10 cellular contexts compared by ENCODE assay signal in genomic region chr2:109173311-109174171, GRCh38. TPM values are rescaled to one million over a fixed set of nuclear protein-coding genes. Genes with fewer than 3 reads are reported as not detected.
DNase-seq lines count a peak whose midpoint lies in the region; ATAC-seq and TF ChIP-seq lines count a peak whose summit lies in the region.
"Had no signal": no experiment of that assay in that cellular context is flagged by ENCODE, and none has a peak within 500 bp of the region (broad histone marks: within the 10 kb centered on the region; RNA-seq: fewer than 3 reads in every experiment).

No MANE protein-coding gene starts in this region.

- H3K27me3 Mint-ChIP-seq in activated CD8-positive, alpha-beta memory T cell treated with anti-CD3 and anti-CD28 coated beads, Interleukin-2, amount 10 ng/mL, durations not matched to agents 7 days and 5 days = peaks cover 40% of the 10 kb centered on the region

- H3K27me3 ChIP-seq in duodenal mucosa (ENCODE audit: control insufficient read depth in 1 of 2, insufficient read depth in 2 of 2, low read length in 2 of 2) (no peaks in the 10 kb centered on the region), muscle layer of colon (ENCODE audit: control insufficient read depth in 1 of 2, insufficient read depth in 2 of 2, low read length in 2 of 2) (no peaks in the 10 kb centered on the region)

- H3K4me1 ChIP-seq in duodenal mucosa (ENCODE audit: control insufficient read depth in 1 of 2, insufficient read depth in 2 of 2, low read length in 2 of 2) (peaks cover 0 to 15% of the 10 kb centered on the region in 2 donors), muscle layer of colon (ENCODE audit: insufficient read depth, low read length) (peaks cover 51% of the 10 kb centered on the region)

- no peak overlapping the region for H3K27ac Mint-ChIP-seq in activated CD8-positive, alpha-beta memory T cell treated with anti-CD3 and anti-CD28 coated beads, Interleukin-2, amount 10 ng/mL, durations not matched to agents 7 days and 5 days

- H3K9ac ChIP-seq in duodenal mucosa (ENCODE audit: low read depth in 1 of 2, low read length in 2 of 2) = no peak overlapping the region
- H3K9ac ChIP-seq in muscle layer of colon (ENCODE audit: low read length) = peak overlapping the region; percentile 12

- POLR2A ChIA-PET in AG04449 (lab: Yijun Ruan, JAX) = interaction anchor here (0.9 kb wide), 1 partner anchor 48 kb away, joined by 3 read pairs; no protein-coding TSS in a partner anchor

- peaks cover 2% of the 10 kb centered on the region for H3K4me1 Mint-ChIP-seq in activated CD8-positive, alpha-beta memory T cell treated with anti-CD3 and anti-CD28 coated beads, Interleukin-2, amount 10 ng/mL, durations not matched to agents 7 days and 5 days

- no peak overlapping the region for H3K4me3 Mint-ChIP-seq in activated CD8-positive, alpha-beta memory T cell treated with anti-CD3 and anti-CD28 coated beads, Interleukin-2, amount 10 ng/mL, durations not matched to agents 7 days and 5 days

- H3K36me3 ChIP-seq in duodenal mucosa (ENCODE audit: control insufficient read depth in 1 of 2, insufficient read depth in 2 of 2, low read length in 2 of 2) = no peaks in the 10 kb centered on the region
- no peaks in the 10 kb centered on the region for H3K36me3 ChIP-seq in muscle layer of colon (ENCODE audit: insufficient read depth, low read length)

- CTCF ChIA-PET in AG04449 (lab: Yijun Ruan, JAX) = no interaction called here
- CTCF ChIA-PET in activated CD8-positive, alpha-beta memory T cell treated with anti-CD3 and anti-CD28 coated beads, Interleukin-2, amount 10 ng/mL, durations not matched to agents 7 days and 5 days (lab: Charles Lee) = no interaction called here

- peak overlapping the region; percentile 13; the same call in 1 of the 2 replicates for H3K4me3 ChIP-seq in AG04449 (ENCODE audit: low read depth, low read length)
- H3K4me3 ChIP-seq in duodenal mucosa (ENCODE audit: low read depth in 1 of 2, low read length in 2 of 2) = no peak overlapping the region
- H3K4me3 ChIP-seq in muscle layer of colon (ENCODE audit: low read depth in 1 of 2, low read length in 2 of 2) = peak overlapping the region in 1 of 2 donors; percentile 39
- H3K4me3 ChIP-seq: SK-N-MC had no signal

- H3K9me3 Mint-ChIP-seq in activated CD8-positive, alpha-beta memory T cell treated with anti-CD3 and anti-CD28 coated beads, Interleukin-2, amount 10 ng/mL, durations not matched to agents 7 days and 5 days (ENCODE audit: low read depth) = no peaks in the 10 kb centered on the region

- peaks cover 0 to 4% of the 10 kb centered on the region in 2 donors for H3K9me3 ChIP-seq in duodenal mucosa (ENCODE audit: control insufficient read depth in 1 of 2, low read length in 2 of 2)
- H3K9me3 ChIP-seq in muscle layer of colon (ENCODE audit: low read length) = no peaks in the 10 kb centered on the region

- DNase-seq in AG04449 (ENCODE audit: low read depth, low spot score) (peak; percentile 79), NCI-H1092 treated with DMSO at 0.1 percent for 48 hours (lab: John Stamatoyannopoulos, UW) (peak; percentile 15), middle frontal gyrus (ENCODE audit: extremely low spot score, low spot score) (no peak)
- DNase-seq in activated CD8-positive, alpha-beta memory T cell treated with anti-CD3 and anti-CD28 coated beads, Interleukin-2, amount 10 ng/mL, durations not matched to agents 7 days and 5 days = no peak
- DNase-seq: effector CD4-positive, alpha-beta T cell had no signal

- TF ChIP-seq CTCF in AG04449 (IDR thresholded peaks at IDR 0.05; ENCODE audit: insufficient read depth, low read length, missing control alignments) = peak; percentile 5

- H3K27ac ChIP-seq in duodenal mucosa (ENCODE audit: low read depth, low read length) (peak overlapping the region; percentile 20), muscle layer of colon (ENCODE audit: low read depth, low read length) (peak overlapping the region; percentile 62)
- H3K27ac ChIP-seq: SK-N-MC had no signal

- no peaks in the 10 kb centered on the region for H3K36me3 Mint-ChIP-seq in activated CD8-positive, alpha-beta memory T cell treated with anti-CD3 and anti-CD28 coated beads, Interleukin-2, amount 10 ng/mL, durations not matched to agents 7 days and 5 days

- ATAC-seq in HG03521 (IDR thresholded peaks at IDR 0.05; ENCODE audit: unreplicated experiment) (no peak), HG02981 (IDR thresholded peaks at IDR 0.05; ENCODE audit: unreplicated experiment) (no peak)
- ATAC-seq in activated CD8-positive, alpha-beta memory T cell treated with anti-CD3 and anti-CD28 coated beads, Interleukin-2, amount 10 ng/mL, durations not matched to agents 7 days and 5 days = no peak

RNA-seq across cellular contexts. Expression of gene SH3RF3, which starts 44.5 kb away (rescaled TPM):
- total RNA-seq in activated CD8-positive, alpha-beta memory T cell treated with anti-CD3 and anti-CD28 coated beads, Interleukin-2, amount 10 ng/mL, durations not matched to agents 7 days and 5 days = under 1 TPM; 0.05 to 0.06 TPM

Comparison
In these comparisons a context has a peak if more than half of its experiments do, and no peak if none do; other contexts are left out.
1. DNase-seq: peak in AG04449 (single experiment) and NCI-H1092 treated with DMSO at 0.1 percent for 48 hours (single experiment); none in middle frontal gyrus (single experiment) and activated CD8-positive, alpha-beta memory T cell treated with anti-CD3 and anti-CD28 coated beads, Interleukin-2, amount 10 ng/mL, durations not matched to agents 7 days and 5 days (single experiment).